ENCODE assay signal across 8 cellular contexts in the genomic region with DNA sequence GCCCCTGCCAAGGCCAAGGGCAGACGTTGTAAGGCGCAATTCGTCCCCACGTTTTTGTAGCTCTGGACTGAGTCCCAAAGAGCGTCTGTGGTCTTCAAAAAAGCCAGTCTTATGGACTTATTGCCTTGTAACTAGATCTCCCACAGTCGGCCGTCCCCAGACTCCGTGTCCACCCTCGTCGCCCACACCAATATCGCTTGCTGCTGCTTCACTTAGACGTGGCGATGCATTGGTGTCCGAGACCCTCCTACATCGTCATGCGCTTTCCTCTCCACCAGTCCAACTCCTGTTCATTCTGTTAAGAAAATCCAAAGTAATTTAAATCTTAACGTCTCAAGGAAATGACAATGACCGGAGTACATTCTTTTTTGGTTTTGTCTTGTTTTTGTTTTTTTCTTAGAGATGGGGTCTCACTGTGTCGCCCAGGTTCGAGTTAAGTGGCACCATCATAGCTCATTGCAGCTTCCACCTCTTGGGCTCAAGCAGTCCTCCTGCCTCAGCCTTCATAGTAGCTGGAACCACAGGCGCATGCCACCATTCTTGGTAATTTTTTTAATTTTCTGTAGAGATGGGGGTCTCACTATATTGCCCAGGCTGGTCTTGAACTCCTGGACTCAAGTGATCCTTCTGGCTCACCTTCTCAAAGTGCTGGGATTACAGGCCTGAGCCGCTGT. TPM values are rescaled to one million over a fixed set of nuclear protein-coding genes. Genes with fewer than 3 reads are reported as not detected.
DNase-seq lines count a peak whose midpoint lies in the region; ATAC-seq and TF ChIP-seq lines count a peak whose summit lies in the region.

No MANE protein-coding gene starts in this region.

- no peak overlapping the region for H4K5ac ChIP-seq in mesendoderm (ENCODE audit: low read length)

- WGBS in mesendoderm (ENCODE audit: extremely low coverage, insufficient coverage, low lambda C conversion rate), result no CpG with 5 or more reads among the region's 22 CpGs

- H3K27ac ChIP-seq in CD4-positive, CD25-positive, alpha-beta regulatory T cell (ENCODE audit: insufficient read depth, low read length, poor library complexity, severe bottlenecking), result peak overlapping the region; percentile 81
- H3K27ac ChIP-seq in KMS-11 (peak overlapping the region; percentile 54; the same call in 1 of the 2 replicates), mesendoderm (ENCODE audit: low read depth, low read length) (peak overlapping the region; percentile 65)

- no peak for ATAC-seq in CD4-positive, CD25-positive, alpha-beta regulatory T cell (ENCODE audit: low read depth in 2 of 2)
- ATAC-seq in GM18520 (IDR thresholded peaks at IDR 0.05; ENCODE audit: unreplicated experiment) (no peak), GM18519 (IDR thresholded peaks at IDR 0.05; ENCODE audit: low FRiP score, unreplicated experiment) (no peak)

- H3K9me3 ChIP-seq in CD4-positive, CD25-positive, alpha-beta regulatory T cell (ENCODE audit: control insufficient read depth in 2 of 2, low read length in 2 of 2), result no peaks in the 10 kb centered on the region

- H2BK5ac ChIP-seq in mesendoderm (ENCODE audit: low read length), result no peak overlapping the region

- H4K20me1 ChIP-seq in KMS-11 (ENCODE audit: insufficient read depth), result no peaks in the 10 kb centered on the region

- no peaks in the 10 kb centered on the region for H3K27me3 ChIP-seq in CD4-positive, CD25-positive, alpha-beta regulatory T cell (ENCODE audit: control insufficient read depth, insufficient read depth, low read length)
- H3K27me3 ChIP-seq in KMS-11 (ENCODE audit: insufficient read depth, low read depth) (no peaks in the 10 kb centered on the region), mesendoderm (ENCODE audit: insufficient read depth, low read length, poor library complexity) (no peaks in the 10 kb centered on the region)

- H3K9ac ChIP-seq in KMS-11 (peak overlapping the region; percentile 62; the same call in 1 of the 2 replicates), mesendoderm (ENCODE audit: low read length) (peak overlapping the region; percentile 96)

- H4K8ac ChIP-seq in mesendoderm (ENCODE audit: low read depth, low read length), result no peak overlapping the region

- peaks cover 0 to 2% (median 0%) of the 10 kb centered on the region in 7 donors for H3K9me3 Mint-ChIP-seq in CD4-positive, CD25-positive, alpha-beta regulatory T cell

- peak overlapping the region; percentile 91 to 99 (median 96) for H3K4me3 Mint-ChIP-seq in CD4-positive, CD25-positive, alpha-beta regulatory T cell

- H3K79me2 ChIP-seq in KMS-11 (ENCODE audit: insufficient read depth, low read depth) (peaks cover 18% of the 10 kb centered on the region; the same call in 1 of the 2 replicates), mesendoderm (ENCODE audit: control insufficient read depth, insufficient read depth, low read length) (peaks cover 42% of the 10 kb centered on the region)

- peak overlapping the region; percentile 78 for H3K4me3 ChIP-seq in CD4-positive, CD25-positive, alpha-beta regulatory T cell (ENCODE audit: low read depth, low read length)
- H3K4me3 ChIP-seq in KMS-11 (IDR thresholded peaks at IDR 0.05; ENCODE audit: insufficient read depth, low read depth, low read length) (peak overlapping the region; percentile 30), mesendoderm (ENCODE audit: low read length) (peak overlapping the region; percentile 95)

- H2AK5ac ChIP-seq in mesendoderm (ENCODE audit: low read length), result no peak overlapping the region

- no peak overlapping the region for H3K23ac ChIP-seq in mesendoderm (ENCODE audit: low read length)

- H3K4me1 Mint-ChIP-seq in CD4-positive, CD25-positive, alpha-beta regulatory T cell, result peaks cover 22 to 67% (median 48%) of the 10 kb centered on the region in 4 donors

- H3K4me2 ChIP-seq in KMS-11 (peak overlapping the region; percentile 38), mesendoderm (ENCODE audit: low read length) (peak overlapping the region; percentile 64)

- H3K27ac Mint-ChIP-seq in CD4-positive, CD25-positive, alpha-beta regulatory T cell, result peak overlapping the region; percentile 91 to 97 (median 94)

- peak overlapping the region; percentile 98 for H3K56ac ChIP-seq in mesendoderm (ENCODE audit: low read length)

- no peak overlapping the region for H2BK120ac ChIP-seq in mesendoderm (ENCODE audit: low read depth, low read length)

- H3K4ac ChIP-seq in mesendoderm (ENCODE audit: low read depth, low read length), result no peak overlapping the region

- H2AFZ ChIP-seq in KMS-11 (ENCODE audit: low read depth), result peak overlapping the region; percentile 85

- no peak overlapping the region for H2BK15ac ChIP-seq in mesendoderm (replicated peaks; ENCODE audit: low read depth)

- H3K36me3 Mint-ChIP-seq in CD4-positive, CD25-positive, alpha-beta regulatory T cell, result peaks cover under 1% of the 10 kb centered on the region

- H3K4me1 ChIP-seq in CD4-positive, CD25-positive, alpha-beta regulatory T cell (ENCODE audit: control insufficient read depth, insufficient read depth, low read length, poor library complexity, severe bottlenecking), result peaks cover 41% of the 10 kb centered on the region
- H3K4me1 ChIP-seq in KMS-11 (ENCODE audit: low read depth, poor library complexity, severe bottlenecking) (peaks cover 14% of the 10 kb centered on the region), mesendoderm (ENCODE audit: control insufficient read depth, low read depth, low read length) (no peaks in the 10 kb centered on the region)

- H3K27me3 Mint-ChIP-seq in CD4-positive, CD25-positive, alpha-beta regulatory T cell, result no peaks in the 10 kb centered on the region

- peaks cover 8% of the 10 kb centered on the region for H3K36me3 ChIP-seq in CD4-positive, CD25-positive, alpha-beta regulatory T cell (ENCODE audit: control insufficient read depth, insufficient read depth, low read length)
- H3K36me3 ChIP-seq in KMS-11 (ENCODE audit: insufficient read depth), result peaks cover 4% of the 10 kb centered on the region; the same call in 1 of the 2 replicates
- H3K36me3 ChIP-seq in mesendoderm (ENCODE audit: control insufficient read depth, insufficient read depth, low read length), result no peaks in the 10 kb centered on the region

- no peak for TF ChIP-seq CTCF in KMS-11 (conservative IDR thresholded peaks at IDR 0.05; ENCODE audit: low read depth, low read length)

- no peak for DNase-seq in CD4-positive, CD25-positive, alpha-beta regulatory T cell
- DNase-seq in cerebellar cortex (ENCODE audit: low spot score), result peak; percentile 45
- no peak for DNase-seq in mesendoderm
- no peak for DNase-seq in hepatic stellate cell (ENCODE audit: low spot score)
- no peak for DNase-seq in iPS-NIHi11 (ENCODE audit: low spot score)

- H3K18ac ChIP-seq in mesendoderm (ENCODE audit: low read length), result peak overlapping the region; percentile 35

- peaks cover 12% of the 10 kb centered on the region for H3K79me1 ChIP-seq in mesendoderm (ENCODE audit: low read length)

RNA-seq across cellular contexts. Expression of a gene that starts 0.9 kb away (rescaled TPM):
- total RNA-seq in CD4-positive, CD25-positive, alpha-beta regulatory T cell, result 5.1 TPM
- polyA plus RNA-seq in CD4-positive, CD25-positive, alpha-beta regulatory T cell, result 1 to 10 TPM; 2.9 to 5.0 (median 4.2) TPM
- 32.5 TPM for polyA plus RNA-seq in mesendoderm (2013, experiment 1 of 2)
- 33.2 TPM for polyA plus RNA-seq in mesendoderm (2013, experiment 2 of 2)

RNA-seq across cellular contexts. Expression of a gene that starts 33.5 kb away (rescaled TPM):
- total RNA-seq in CD4-positive, CD25-positive, alpha-beta regulatory T cell, result 117 TPM
- polyA plus RNA-seq in CD4-positive, CD25-positive, alpha-beta regulatory T cell, result 10 to 100 TPM in 3 of 4 donors, 1 to 10 TPM in 1; 9.6 to 16.4 (median 13.8) TPM
- polyA plus RNA-seq in mesendoderm (2013, experiment 1 of 2), result 313 TPM
- 313 TPM for polyA plus RNA-seq in mesendoderm (2013, experiment 2 of 2)

Comparison
In these comparisons a context has a peak if more than half of its experiments do, and no peak if none do; other contexts are left out.
1. H3K4me3 ChIP-seq: peak in every context shown above with its lines; median percentile 95 in mesendoderm; 78 in CD4-positive, CD25-positive, alpha-beta regulatory T cell; 30 in KMS-11.